Comparison of ENCODE assay signal across 8 cellular contexts in genomic region chr16:84144859-84145639, GRCh38. TPM values are rescaled to one million over a fixed set of nuclear protein-coding genes. Genes with fewer than 3 reads are reported as not detected.
DNase-seq lines count a peak whose midpoint lies in the region; ATAC-seq and TF ChIP-seq lines count a peak whose summit lies in the region.

DNAAF1 (plus strand) TSS chr16:84145308; CDS start chr16:84145441, 133 bp downstream.
HSDL1 (minus strand) TSS chr16:84145177; CDS start chr16:84131321, 13,856 bp downstream.

- H3K4me1 Mint-ChIP-seq in osteocyte (ENCODE audit: unreplicated experiment), result peaks cover 12% of the 10 kb centered on the region

- intact Hi-C loops in head of caudate nucleus (cut with DNase I), result no loop called here

- H3K27ac ChIP-seq in SK-N-MC (no peak within 1 kb of the TSS), thoracic aorta (no peak within 1 kb of the TSS)

- peak within 1 kb of the TSS; percentile 93 for H3K4me3 Mint-ChIP-seq in osteocyte (ENCODE audit: unreplicated experiment)

- no peaks in the 10 kb centered on the region for H3K9me3 Mint-ChIP-seq in osteocyte (ENCODE audit: unreplicated experiment)

- H3K36me3 ChIP-seq in SK-N-MC (ENCODE audit: insufficient read depth, low read length), result no peaks in the 10 kb centered on the region
- H3K36me3 ChIP-seq in thoracic aorta, result no peaks in the 10 kb centered on the region

- peaks cover 3 to 13% of the 10 kb centered on the region in 2 donors for H3K4me1 ChIP-seq in thoracic aorta (ENCODE audit: control insufficient read depth in 1 of 2, low read depth in 2 of 2)

- peak within 1 kb of the TSS; percentile 62 for H3K9ac ChIP-seq in SK-N-MC (ENCODE audit: insufficient read length)

- peak within 1 kb of the TSS; percentile 35 for H3K27ac Mint-ChIP-seq in osteocyte (ENCODE audit: unreplicated experiment)

- H3K4me3 ChIP-seq in LNCaP clone FGC (ENCODE audit: low read depth, low read length) (peak within 1 kb of the TSS; percentile 84), SK-N-MC (peak within 1 kb of the TSS; percentile 79), thoracic aorta (peak within 1 kb of the TSS; percentile 98)

- ATAC-seq in thoracic aorta (ENCODE audit: insufficient number of reproducible peaks, low FRiP score, low read depth), result peak; percentile 85

- H3K27me3 Mint-ChIP-seq in osteocyte (ENCODE audit: unreplicated experiment), result peaks cover 16% of the 10 kb centered on the region

- H3K27me3 ChIP-seq in thoracic aorta (replicated peaks; ENCODE audit: insufficient read depth), result no peaks in the 10 kb centered on the region

- TF ChIP-seq CTCF in LNCaP clone FGC (IDR thresholded peaks at IDR 0.05; ENCODE audit: control insufficient read depth, extremely low read depth, insufficient read depth), result 0 out of 2 replicates have a peak, but pooled peaks have one; percentile 18
- TF ChIP-seq CTCF in osteocyte (IDR thresholded peaks at IDR 0.05), result no peak
- TF ChIP-seq CTCF in thoracic aorta (IDR thresholded peaks at IDR 0.05), result no peak

- DNase-seq in GDM1 (lab: John Stamatoyannopoulos, UW), result peak; percentile 63
- peak; percentile 78 for DNase-seq in H4 (ENCODE audit: low spot score)
- DNase-seq in LNCaP clone FGC (ENCODE audit: low read depth), result peak; percentile 26
- no peak for DNase-seq in SK-N-MC (ENCODE audit: low read depth, low spot score)
- DNase-seq in activated naive CD4-positive, alpha-beta T cell treated with anti-CD3 and anti-CD28 coated beads, Interleukin-2, amount 50 U/mL, for 16 hours, result peak; percentile 93
- peak; percentile 83 to 98 (median 94) for DNase-seq in head of caudate nucleus
- peak; percentile 98 for DNase-seq in osteocyte (ENCODE audit: extremely low spot score, unreplicated experiment)
- peak; percentile 53 for DNase-seq in thoracic aorta (ENCODE audit: low spot score)

- H3K9me3 ChIP-seq in SK-N-MC (ENCODE audit: low read depth, low read length) (no peaks in the 10 kb centered on the region), thoracic aorta (no peaks in the 10 kb centered on the region)

- H3K36me3 Mint-ChIP-seq in osteocyte (ENCODE audit: unreplicated experiment), result no peaks in the 10 kb centered on the region

RNA-seq across cellular contexts. Expression of gene DNAAF1, which starts in this region (rescaled TPM):
- total RNA-seq in H4 (2014; rRNA removed; shearing (Covaris generic)), result 0.29 TPM in 1 of 2 replicates, not detected in the other
- total RNA-seq in osteocyte, result not detected in 2 replicates
- total RNA-seq in thoracic aorta, result not detected

RNA-seq across cellular contexts. Expression of gene HSDL1, which starts in this region (rescaled TPM):
- total RNA-seq in H4 (2014; rRNA removed; shearing (Covaris generic)), result 39.7 and 44.7 TPM in 2 replicates
- total RNA-seq in osteocyte (18.0 and 20.7 TPM in 2 replicates), thoracic aorta (10 to 100 TPM in 1 of 2 donors, 1 to 10 TPM in 1; 7.2 to 14.4 TPM)
